ENCODE assay signal across 1 cellular context in the genomic region with DNA sequence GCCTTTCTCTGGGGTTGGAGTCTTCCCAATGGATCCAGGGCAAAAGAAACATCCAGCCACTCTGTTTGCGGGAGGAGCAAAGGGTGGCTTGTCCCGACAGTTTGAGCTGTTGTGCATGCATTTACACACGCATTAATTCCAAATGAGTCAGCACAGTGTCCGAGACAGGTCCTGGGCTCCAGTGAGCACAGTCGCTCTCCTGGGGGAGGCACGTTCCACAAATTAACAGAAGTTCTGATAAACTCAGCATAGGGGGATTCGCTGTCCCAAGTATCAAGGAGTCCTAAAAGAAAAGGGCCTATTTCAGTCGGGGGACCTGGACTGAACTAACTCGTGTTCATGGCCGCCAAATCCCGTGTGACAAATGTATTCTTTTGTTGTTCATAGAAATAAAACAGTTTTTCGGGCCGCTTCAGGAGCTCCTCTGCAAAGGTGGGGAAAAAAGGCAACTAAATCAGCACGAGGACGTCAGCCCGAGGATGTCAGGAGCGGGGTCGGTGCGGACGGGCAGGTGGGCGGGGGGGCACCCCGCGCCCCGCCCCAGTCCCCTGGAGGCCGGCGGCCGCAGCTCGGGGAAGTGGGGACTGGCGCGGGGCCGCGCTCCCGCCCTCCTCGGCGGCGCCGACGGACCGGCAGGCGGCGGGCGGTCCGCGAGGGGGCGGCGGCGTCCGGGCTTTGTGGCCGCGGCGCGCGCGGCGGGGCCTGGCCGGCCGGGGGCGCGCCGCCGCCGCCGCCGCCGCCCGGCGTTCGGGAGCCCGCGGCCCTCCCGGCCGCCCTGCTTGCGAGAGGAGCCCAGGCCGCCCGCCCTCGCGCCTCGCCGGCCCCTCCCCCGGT.
A peak's percentile ranks its signal among the peaks of the same experiment; 100 is the strongest.
TF ChIP-seq lines count a peak whose summit lies in the region.

A gene with protein sequence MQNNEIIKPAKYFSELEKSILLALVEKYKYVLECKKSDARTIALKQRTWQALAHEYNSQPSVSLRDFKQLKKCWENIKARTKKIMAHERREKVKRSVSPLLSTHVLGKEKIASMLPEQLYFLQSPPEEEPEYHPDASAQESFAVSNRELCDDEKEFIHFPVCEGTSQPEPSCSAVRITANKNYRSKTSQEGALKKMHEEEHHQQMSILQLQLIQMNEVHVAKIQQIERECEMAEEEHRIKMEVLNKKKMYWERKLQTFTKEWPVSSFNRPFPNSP (plus strand): TSS at position 612 of the 834 bp plus-strand sequence. CDS start 14,796 bp downstream, outside the sequence.

TF ChIP-seq in K562, 482 proteins besides CTCF, POLR2A, EP300 and RAD21 (continued from another document):
- TF ChIP-seq, protein P1, sequence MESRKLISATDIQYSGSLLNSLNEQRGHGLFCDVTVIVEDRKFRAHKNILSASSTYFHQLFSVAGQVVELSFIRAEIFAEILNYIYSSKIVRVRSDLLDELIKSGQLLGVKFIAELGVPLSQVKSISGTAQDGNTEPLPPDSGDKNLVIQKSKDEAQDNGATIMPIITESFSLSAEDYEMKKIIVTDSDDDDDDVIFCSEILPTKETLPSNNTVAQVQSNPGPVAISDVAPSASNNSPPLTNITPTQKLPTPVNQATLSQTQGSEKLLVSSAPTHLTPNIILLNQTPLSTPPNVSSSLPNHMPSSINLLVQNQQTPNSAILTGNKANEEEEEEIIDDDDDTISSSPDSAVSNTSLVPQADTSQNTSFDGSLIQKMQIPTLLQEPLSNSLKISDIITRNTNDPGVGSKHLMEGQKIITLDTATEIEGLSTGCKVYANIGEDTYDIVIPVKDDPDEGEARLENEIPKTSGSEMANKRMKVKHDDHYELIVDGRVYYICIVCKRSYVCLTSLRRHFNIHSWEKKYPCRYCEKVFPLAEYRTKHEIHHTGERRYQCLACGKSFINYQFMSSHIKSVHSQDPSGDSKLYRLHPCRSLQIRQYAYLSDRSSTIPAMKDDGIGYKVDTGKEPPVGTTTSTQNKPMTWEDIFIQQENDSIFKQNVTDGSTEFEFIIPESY (CRISPR knock-in tag; IDR thresholded peaks at IDR 0.05) = 0 out of 2 replicates have a peak, but pooled peaks have one; percentile 19
- TF ChIP-seq ZNF707 (CRISPR knock-in tag; conservative IDR thresholded peaks at IDR 0.05) (no peak), POU5F1 (IDR thresholded peaks at IDR 0.05; ENCODE audit: borderline replicate concordance, low read depth, low read length, partially characterized antibody) (no peak), ZNF76 (CRISPR knock-in tag; IDR thresholded peaks at IDR 0.05; ENCODE audit: borderline replicate concordance) (0 out of 2 replicates have a peak, but pooled peaks have one; percentile 53), FOXK1 (CRISPR knock-in tag; IDR thresholded peaks at IDR 0.05; ENCODE audit: borderline replicate concordance) (0 out of 2 replicates have a peak, but pooled peaks have one; percentile 60), ETS2 (tag; IDR thresholded peaks at IDR 0.05; ENCODE audit: borderline replicate concordance, poor library complexity, severe bottlenecking) (no peak), JUND (IDR thresholded peaks at IDR 0.05; ENCODE audit: borderline replicate concordance, low read depth, low read length) (peak; percentile 84), JUND (tag; IDR thresholded peaks at IDR 0.05; ENCODE audit: borderline replicate concordance, low read depth, low read length) (peak; percentile 85; the same call in 2 of the 3 replicates), ETV1 (tag; conservative IDR thresholded peaks at IDR 0.05; ENCODE audit: low read depth) (no peak), KDM5B (IDR thresholded peaks at IDR 0.05; ENCODE audit: insufficient replicate concordance, low read depth, low read length) (peak; percentile 88), ZNF263 (CRISPR knock-in tag; IDR thresholded peaks at IDR 0.05; ENCODE audit: borderline replicate concordance) (no peak), NFE2 (IDR thresholded peaks at IDR 0.05; ENCODE audit: low read depth) (peak; percentile 95), LCOR (CRISPR knock-in tag; IDR thresholded peaks at IDR 0.05) (no peak), ZNF384 (IDR thresholded peaks at IDR 0.05; ENCODE audit: low read depth, low read length) (0 out of 2 replicates have a peak, but pooled peaks have one; percentile 3), NR4A1 (CRISPR knock-in tag; IDR thresholded peaks at IDR 0.05) (no peak), NR4A1 (tag; IDR thresholded peaks at IDR 0.05) (0 out of 2 replicates have a peak, but pooled peaks have one; percentile 48), ZNF316 (IDR thresholded peaks at IDR 0.05) (peak; percentile 90), TEAD4 (IDR thresholded peaks at IDR 0.05; ENCODE audit: low read length) (0 out of 2 replicates have a peak, but pooled peaks have one; percentile 7), TEAD4 (CRISPR knock-in tag; IDR thresholded peaks at IDR 0.05; ENCODE audit: borderline replicate concordance) (no peak), MAFF (IDR thresholded peaks at IDR 0.05; ENCODE audit: low read length) (peak; percentile 76), SMARCC2 (IDR thresholded peaks at IDR 0.05; ENCODE audit: low read depth) (0 out of 2 replicates have a peak, but pooled peaks have one; percentile 48), ZNF668 (CRISPR knock-in tag; IDR thresholded peaks at IDR 0.05) (no peak), NRF1 (conservative IDR thresholded peaks at IDR 0.05 in 1 of 2, IDR thresholded peaks at IDR 0.05 in 1 of 2) (peak in 1 of 2 experiments; percentile 40; a peak in 2 of 4 replicates), ZNF696 (CRISPR knock-in tag; conservative IDR thresholded peaks at IDR 0.05) (no peak), FOXM1 (IDR thresholded peaks at IDR 0.05; ENCODE audit: low read depth) (0 out of 2 replicates have a peak, but pooled peaks have one; percentile 12), FOXM1 (CRISPR knock-in tag; IDR thresholded peaks at IDR 0.05; ENCODE audit: low read depth) (no peak), C11orf30 (IDR thresholded peaks at IDR 0.05; ENCODE audit: low read depth) (peak; percentile 91), MCM3 (IDR thresholded peaks at IDR 0.05) (no peak), GABPB2 (CRISPR knock-in tag; conservative IDR thresholded peaks at IDR 0.05) (no peak), PHF8 (IDR thresholded peaks at IDR 0.05; ENCODE audit: borderline replicate concordance, low read length) (peak; percentile 66; the same call in 1 of the 2 replicates), ETV5 (CRISPR knock-in tag; IDR thresholded peaks at IDR 0.05; ENCODE audit: low read depth) (no peak)
- TF ChIP-seq, protein P2, sequence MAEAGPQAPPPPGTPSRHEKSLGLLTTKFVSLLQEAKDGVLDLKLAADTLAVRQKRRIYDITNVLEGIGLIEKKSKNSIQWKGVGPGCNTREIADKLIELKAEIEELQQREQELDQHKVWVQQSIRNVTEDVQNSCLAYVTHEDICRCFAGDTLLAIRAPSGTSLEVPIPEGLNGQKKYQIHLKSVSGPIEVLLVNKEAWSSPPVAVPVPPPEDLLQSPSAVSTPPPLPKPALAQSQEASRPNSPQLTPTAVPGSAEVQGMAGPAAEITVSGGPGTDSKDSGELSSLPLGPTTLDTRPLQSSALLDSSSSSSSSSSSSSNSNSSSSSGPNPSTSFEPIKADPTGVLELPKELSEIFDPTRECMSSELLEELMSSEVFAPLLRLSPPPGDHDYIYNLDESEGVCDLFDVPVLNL (CRISPR knock-in tag; IDR thresholded peaks at IDR 0.05; ENCODE audit: low read depth) = no peak
- TF ChIP-seq, protein P3, sequence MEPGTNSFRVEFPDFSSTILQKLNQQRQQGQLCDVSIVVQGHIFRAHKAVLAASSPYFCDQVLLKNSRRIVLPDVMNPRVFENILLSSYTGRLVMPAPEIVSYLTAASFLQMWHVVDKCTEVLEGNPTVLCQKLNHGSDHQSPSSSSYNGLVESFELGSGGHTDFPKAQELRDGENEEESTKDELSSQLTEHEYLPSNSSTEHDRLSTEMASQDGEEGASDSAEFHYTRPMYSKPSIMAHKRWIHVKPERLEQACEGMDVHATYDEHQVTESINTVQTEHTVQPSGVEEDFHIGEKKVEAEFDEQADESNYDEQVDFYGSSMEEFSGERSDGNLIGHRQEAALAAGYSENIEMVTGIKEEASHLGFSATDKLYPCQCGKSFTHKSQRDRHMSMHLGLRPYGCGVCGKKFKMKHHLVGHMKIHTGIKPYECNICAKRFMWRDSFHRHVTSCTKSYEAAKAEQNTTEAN (CRISPR knock-in tag; IDR thresholded peaks at IDR 0.05) = peak; percentile 63; the same call in 1 of the 2 replicates
- TF ChIP-seq, protein P4, sequence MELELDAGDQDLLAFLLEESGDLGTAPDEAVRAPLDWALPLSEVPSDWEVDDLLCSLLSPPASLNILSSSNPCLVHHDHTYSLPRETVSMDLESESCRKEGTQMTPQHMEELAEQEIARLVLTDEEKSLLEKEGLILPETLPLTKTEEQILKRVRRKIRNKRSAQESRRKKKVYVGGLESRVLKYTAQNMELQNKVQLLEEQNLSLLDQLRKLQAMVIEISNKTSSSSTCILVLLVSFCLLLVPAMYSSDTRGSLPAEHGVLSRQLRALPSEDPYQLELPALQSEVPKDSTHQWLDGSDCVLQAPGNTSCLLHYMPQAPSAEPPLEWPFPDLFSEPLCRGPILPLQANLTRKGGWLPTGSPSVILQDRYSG (tag; conservative IDR thresholded peaks at IDR 0.05; ENCODE audit: low read depth) = peak; percentile 46; the same call in 1 of the 2 replicates
- TF ChIP-seq, protein P5, sequence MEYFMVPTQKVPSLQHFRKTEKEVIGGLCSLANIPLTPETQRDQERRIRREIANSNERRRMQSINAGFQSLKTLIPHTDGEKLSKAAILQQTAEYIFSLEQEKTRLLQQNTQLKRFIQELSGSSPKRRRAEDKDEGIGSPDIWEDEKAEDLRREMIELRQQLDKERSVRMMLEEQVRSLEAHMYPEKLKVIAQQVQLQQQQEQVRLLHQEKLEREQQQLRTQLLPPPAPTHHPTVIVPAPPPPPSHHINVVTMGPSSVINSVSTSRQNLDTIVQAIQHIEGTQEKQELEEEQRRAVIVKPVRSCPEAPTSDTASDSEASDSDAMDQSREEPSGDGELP (CRISPR knock-in tag; IDR thresholded peaks at IDR 0.05; ENCODE audit: borderline replicate concordance) = peak; percentile 46; the same call in 1 of the 2 replicates
- TF ChIP-seq, protein P6, sequence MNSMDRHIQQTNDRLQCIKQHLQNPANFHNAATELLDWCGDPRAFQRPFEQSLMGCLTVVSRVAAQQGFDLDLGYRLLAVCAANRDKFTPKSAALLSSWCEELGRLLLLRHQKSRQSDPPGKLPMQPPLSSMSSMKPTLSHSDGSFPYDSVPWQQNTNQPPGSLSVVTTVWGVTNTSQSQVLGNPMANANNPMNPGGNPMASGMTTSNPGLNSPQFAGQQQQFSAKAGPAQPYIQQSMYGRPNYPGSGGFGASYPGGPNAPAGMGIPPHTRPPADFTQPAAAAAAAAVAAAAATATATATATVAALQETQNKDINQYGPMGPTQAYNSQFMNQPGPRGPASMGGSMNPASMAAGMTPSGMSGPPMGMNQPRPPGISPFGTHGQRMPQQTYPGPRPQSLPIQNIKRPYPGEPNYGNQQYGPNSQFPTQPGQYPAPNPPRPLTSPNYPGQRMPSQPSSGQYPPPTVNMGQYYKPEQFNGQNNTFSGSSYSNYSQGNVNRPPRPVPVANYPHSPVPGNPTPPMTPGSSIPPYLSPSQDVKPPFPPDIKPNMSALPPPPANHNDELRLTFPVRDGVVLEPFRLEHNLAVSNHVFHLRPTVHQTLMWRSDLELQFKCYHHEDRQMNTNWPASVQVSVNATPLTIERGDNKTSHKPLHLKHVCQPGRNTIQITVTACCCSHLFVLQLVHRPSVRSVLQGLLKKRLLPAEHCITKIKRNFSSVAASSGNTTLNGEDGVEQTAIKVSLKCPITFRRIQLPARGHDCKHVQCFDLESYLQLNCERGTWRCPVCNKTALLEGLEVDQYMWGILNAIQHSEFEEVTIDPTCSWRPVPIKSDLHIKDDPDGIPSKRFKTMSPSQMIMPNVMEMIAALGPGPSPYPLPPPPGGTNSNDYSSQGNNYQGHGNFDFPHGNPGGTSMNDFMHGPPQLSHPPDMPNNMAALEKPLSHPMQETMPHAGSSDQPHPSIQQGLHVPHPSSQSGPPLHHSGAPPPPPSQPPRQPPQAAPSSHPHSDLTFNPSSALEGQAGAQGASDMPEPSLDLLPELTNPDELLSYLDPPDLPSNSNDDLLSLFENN (IDR thresholded peaks at IDR 0.05; ENCODE audit: low read depth in 2 of 2, low read length in 2 of 2) = 0 out of 4 replicates have a peak, but pooled peaks of 1 of the 2 experiments have one; percentile 8
- TF ChIP-seq, protein P7, sequence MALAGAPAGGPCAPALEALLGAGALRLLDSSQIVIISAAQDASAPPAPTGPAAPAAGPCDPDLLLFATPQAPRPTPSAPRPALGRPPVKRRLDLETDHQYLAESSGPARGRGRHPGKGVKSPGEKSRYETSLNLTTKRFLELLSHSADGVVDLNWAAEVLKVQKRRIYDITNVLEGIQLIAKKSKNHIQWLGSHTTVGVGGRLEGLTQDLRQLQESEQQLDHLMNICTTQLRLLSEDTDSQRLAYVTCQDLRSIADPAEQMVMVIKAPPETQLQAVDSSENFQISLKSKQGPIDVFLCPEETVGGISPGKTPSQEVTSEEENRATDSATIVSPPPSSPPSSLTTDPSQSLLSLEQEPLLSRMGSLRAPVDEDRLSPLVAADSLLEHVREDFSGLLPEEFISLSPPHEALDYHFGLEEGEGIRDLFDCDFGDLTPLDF (CRISPR knock-in tag; IDR thresholded peaks at IDR 0.05) = 0 out of 2 replicates have a peak, but pooled peaks have one; percentile 17
